ENCODE assay signal across 8 cellular contexts in the genomic region with DNA sequence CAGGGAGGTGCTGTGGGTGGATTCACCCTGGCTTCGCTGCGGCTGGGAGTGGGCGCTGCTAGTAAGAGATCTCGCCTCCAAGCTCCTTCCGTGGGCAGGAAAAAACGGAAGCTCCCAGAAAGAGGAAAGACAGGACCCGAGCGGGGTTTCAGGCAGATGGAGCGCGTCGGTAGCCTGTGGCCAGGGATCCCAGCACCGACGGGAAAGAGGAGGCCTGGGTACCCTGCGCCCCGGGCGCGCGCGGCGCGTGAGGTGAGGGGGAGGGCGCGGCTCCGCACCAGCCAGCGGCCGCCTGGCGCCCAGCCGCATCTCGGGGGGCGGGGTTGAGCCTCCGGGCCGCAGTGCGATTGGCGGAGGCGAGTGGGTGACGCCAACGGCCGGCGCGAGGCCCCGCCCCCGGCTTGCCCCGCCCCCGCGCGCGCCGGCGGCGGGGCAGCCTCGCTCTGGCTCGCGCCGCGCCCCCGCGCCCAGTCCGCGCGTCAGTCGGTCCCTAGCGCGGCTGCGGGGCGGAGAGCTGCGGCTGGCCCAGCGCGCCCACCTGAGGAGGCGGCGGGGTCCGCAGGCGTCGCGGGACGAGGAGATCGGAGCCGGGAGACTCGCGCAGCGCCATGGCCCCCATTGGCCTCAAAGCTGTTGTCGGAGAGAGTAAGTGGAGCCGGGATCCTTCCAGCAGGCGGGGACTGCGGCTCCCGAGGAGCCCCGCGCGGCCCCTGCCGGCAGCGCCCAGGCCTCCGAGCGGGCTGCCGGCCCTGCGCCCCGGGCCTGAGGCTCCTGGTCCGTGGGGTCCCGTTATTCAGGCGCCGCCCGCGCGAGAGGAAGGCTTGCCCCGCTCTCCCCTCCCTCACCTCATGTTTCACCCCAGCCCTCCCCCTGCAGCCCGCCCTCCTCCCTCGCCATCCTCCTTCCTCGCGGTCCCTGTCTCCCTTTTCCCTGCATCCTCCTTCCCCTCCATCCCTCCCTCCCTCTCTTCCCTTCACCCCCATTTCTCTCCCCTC. TPM values are rescaled to one million over a fixed set of nuclear protein-coding genes. Genes with fewer than 3 reads are reported as not detected.
DNase-seq lines count a peak whose midpoint lies in the region; ATAC-seq and TF ChIP-seq lines count a peak whose summit lies in the region.

Gene STXBP1, plus strand, starts transcription at position 482 of the 995 bp plus-strand sequence. Its CDS starts 127 bp downstream, at position 609.

- DNase-seq in CMK (ENCODE audit: low read depth) (peak; percentile 60), OCI-LY7 (ENCODE audit: low spot score) (peak; percentile 90), activated T-cell treated with anti-CD3 and anti-CD28 coated beads for 4 hours (peak; percentile 78), epithelial cell of proximal tubule (ENCODE audit: low read depth) (no peak)
- peak; percentile 67 to 76 for DNase-seq in stimulated activated CD8-positive, alpha-beta memory T cell treated with anti-CD3 and anti-CD28 coated beads, Interleukin-4, amount 100 ng/mL, for 4 hours (ENCODE audit: low read depth in 2 of 2, low spot score in 1 of 2)

- H3K9ac ChIP-seq in HUES48 (ENCODE audit: low read depth, low read length) (peak within 1 kb of the TSS; percentile 47), mucosa of rectum (ENCODE audit: low read depth in 1 of 2, low read length in 2 of 2) (peak within 1 kb of the TSS; percentile 65 to 73)

- no peaks in the 10 kb centered on the region for H3K79me2 ChIP-seq in OCI-LY7 (ENCODE audit: insufficient read depth, low read depth, low read length)

- peak; percentile 83 for ATAC-seq in GM21367 (IDR thresholded peaks at IDR 0.05; ENCODE audit: unreplicated experiment)

- no TSS peak for BruUV-seq in OCI-LY7 (replicated peaks; lab: Mats Ljungman, UMichigan)

- POLR2A ChIA-PET in OCI-LY7 (lab: Charles Lee), result interaction anchor here (1.0 kb wide), 1 partner anchor 42 kb away, joined by 3 read pairs; no protein-coding TSS in a partner anchor

- TF ChIP-seq CTCF in OCI-LY7 (conservative IDR thresholded peaks at IDR 0.05; ENCODE audit: low read length), result 0 out of 2 replicates have a peak, but pooled peaks have one; percentile 23
- peak; percentile 24 for TF ChIP-seq CTCF in epithelial cell of proximal tubule (conservative IDR thresholded peaks at IDR 0.05; ENCODE audit: low read depth, low read length)

- H2AFZ ChIP-seq in OCI-LY7 (ENCODE audit: low read length), result peak within 1 kb of the TSS; percentile 95

- intact Hi-C loops in OCI-LY7 (cut with micrococcal nuclease; ENCODE audit: unreplicated experiment), result no loop called here

- H3K36me3 ChIP-seq in HUES48 (ENCODE audit: control insufficient read depth, insufficient read depth, low read length) (no peaks in the 10 kb centered on the region), OCI-LY7 (ENCODE audit: insufficient read depth, low read length) (no peaks in the 10 kb centered on the region), mucosa of rectum (ENCODE audit: control insufficient read depth in 2 of 2, insufficient read depth in 2 of 2, low read length in 2 of 2) (no peaks in the 10 kb centered on the region)

- CTCF ChIA-PET in OCI-LY7 (lab: Charles Lee; ENCODE audit: unreplicated experiment), result no interaction called here

- H4K20me1 ChIP-seq in OCI-LY7 (ENCODE audit: insufficient read depth, low read length), result no peaks in the 10 kb centered on the region

- peaks cover 21% of the 10 kb centered on the region for H3K4me1 ChIP-seq in HUES48 (ENCODE audit: control insufficient read depth, insufficient read depth, low read length)
- H3K4me1 ChIP-seq in OCI-LY7 (ENCODE audit: insufficient read depth, low read length, poor library complexity, severe bottlenecking), result peaks cover 19% of the 10 kb centered on the region
- peaks cover 12 to 20% of the 10 kb centered on the region in 2 donors for H3K4me1 ChIP-seq in mucosa of rectum (ENCODE audit: control insufficient read depth in 2 of 2, insufficient read depth in 2 of 2, low read length in 2 of 2)

- H3K4me2 ChIP-seq in OCI-LY7 (ENCODE audit: low read length), result peak within 1 kb of the TSS; percentile 84

- H3K9me2 ChIP-seq in OCI-LY7 (ENCODE audit: insufficient read depth, low read length), result no peaks in the 10 kb centered on the region

- peaks cover 40% of the 10 kb centered on the region for H3K27me3 ChIP-seq in HUES48 (ENCODE audit: control insufficient read depth, insufficient read depth, low read length)
- peaks cover 13 to 27% of the 10 kb centered on the region in 2 donors for H3K27me3 ChIP-seq in mucosa of rectum (ENCODE audit: control insufficient read depth in 2 of 2, insufficient read depth in 2 of 2, low read length in 2 of 2)

- H3K4me3 ChIP-seq in HUES48 (ENCODE audit: low read depth, low read length) (peak within 1 kb of the TSS; percentile 94), OCI-LY7 (ENCODE audit: low read depth, low read length, poor library complexity, severe bottlenecking) (peak within 1 kb of the TSS; percentile 84), epithelial cell of proximal tubule (ENCODE audit: low read depth, low read length) (peak within 1 kb of the TSS; percentile 66), mucosa of rectum (ENCODE audit: low read length in 2 of 2) (peak within 1 kb of the TSS; percentile 73 to 79)

- H3K9me3 ChIP-seq in HUES48 (ENCODE audit: control insufficient read depth, insufficient read depth, low read length) (no peaks in the 10 kb centered on the region), OCI-LY7 (ENCODE audit: low read length) (no peaks in the 10 kb centered on the region), mucosa of rectum (ENCODE audit: control insufficient read depth in 2 of 2, low read length in 2 of 2) (no peaks in the 10 kb centered on the region)

- peak within 1 kb of the TSS; percentile 54 for H3K27ac ChIP-seq in HUES48 (ENCODE audit: low read depth, low read length)
- no peak within 1 kb of the TSS for H3K27ac ChIP-seq in OCI-LY7 (ENCODE audit: low read depth, low read length, poor library complexity, severe bottlenecking)
- peak within 1 kb of the TSS; percentile 62 to 63 for H3K27ac ChIP-seq in mucosa of rectum (ENCODE audit: low read depth in 2 of 2, low read length in 2 of 2)

RNA-seq across cellular contexts. Expression of gene STXBP1, which starts in this region (rescaled TPM):
- 3.7 and 4.1 TPM in 2 replicates for total RNA-seq in OCI-LY7 (2014; rRNA removed; shearing (Covaris generic))
- total RNA-seq in OCI-LY7 (2022), result 20.4 and 22.1 TPM in 2 replicates
- 12.4 and 14.6 TPM in 2 replicates for total RNA-seq in epithelial cell of proximal tubule
